In genomic region chr15:88752956-88753355, GRCh38 we compare ENCODE assay signal across 30 cellular contexts. TPM values are rescaled to one million over a fixed set of nuclear protein-coding genes. Genes with fewer than 3 reads are reported as not detected.
"Had no signal": no experiment of that assay in that cellular context is flagged by ENCODE, and none has a peak within 500 bp of the region (broad histone marks: within the 10 kb centered on the region; RNA-seq: fewer than 3 reads in every experiment).

No MANE protein-coding gene starts in this region.

- H3K4me3 Mint-ChIP-seq: activated CD4-positive, alpha-beta memory T cell treated with anti-CD3 and anti-CD28 coated beads for 36 hours; activated CD4-positive, alpha-beta T cell treated with anti-CD3 and anti-CD28 coated beads, Interleukin-2, amount 10 ng/mL, durations not matched to agents 24 days and 14 days; activated naive CD4-positive, alpha-beta T cell treated with anti-CD3 and anti-CD28 coated beads, Interleukin-2, amount 10 ng/mL, durations not matched to agents 7 days and 5 days; activated naive CD8-positive, alpha-beta T cell treated with anti-CD3 and anti-CD28 coated beads, Interleukin-2, amount 10 ng/mL, durations not matched to agents 7 days and 5 days; activated T-cell treated with anti-CD3 and anti-CD28 coated beads, Interleukin-2, amount 50 U/mL, for 24 hours; brain; effector memory CD8-positive, alpha-beta T cell; naive thymus-derived CD8-positive, alpha-beta T cell; neural crest cell had no signal

- H3K9me3 Mint-ChIP-seq: activated CD4-positive, alpha-beta memory T cell treated with anti-CD3 and anti-CD28 coated beads for 36 hours; activated CD4-positive, alpha-beta T cell treated with anti-CD3 and anti-CD28 coated beads, Interleukin-2, amount 10 ng/mL, durations not matched to agents 24 days and 14 days; activated naive CD4-positive, alpha-beta T cell treated with anti-CD3 and anti-CD28 coated beads, Interleukin-2, amount 10 ng/mL, durations not matched to agents 7 days and 5 days; activated naive CD8-positive, alpha-beta T cell treated with anti-CD3 and anti-CD28 coated beads, Interleukin-2, amount 10 ng/mL, durations not matched to agents 7 days and 5 days; activated T-cell treated with anti-CD3 and anti-CD28 coated beads, Interleukin-2, amount 50 U/mL, for 24 hours; effector memory CD8-positive, alpha-beta T cell had no signal

- H3K4me1 Mint-ChIP-seq: activated CD4-positive, alpha-beta T cell treated with anti-CD3 and anti-CD28 coated beads, Interleukin-2, amount 10 ng/mL, durations not matched to agents 24 days and 14 days; activated naive CD4-positive, alpha-beta T cell treated with anti-CD3 and anti-CD28 coated beads, Interleukin-2, amount 10 ng/mL, durations not matched to agents 7 days and 5 days; activated naive CD8-positive, alpha-beta T cell treated with anti-CD3 and anti-CD28 coated beads, Interleukin-2, amount 10 ng/mL, durations not matched to agents 7 days and 5 days; brain; neural crest cell had no signal

- H3K27ac Mint-ChIP-seq: activated CD4-positive, alpha-beta memory T cell treated with anti-CD3 and anti-CD28 coated beads for 36 hours; activated CD4-positive, alpha-beta T cell treated with anti-CD3 and anti-CD28 coated beads, Interleukin-2, amount 10 ng/mL, durations not matched to agents 24 days and 14 days; activated naive CD4-positive, alpha-beta T cell treated with anti-CD3 and anti-CD28 coated beads, Interleukin-2, amount 10 ng/mL, durations not matched to agents 7 days and 5 days; activated naive CD8-positive, alpha-beta T cell treated with anti-CD3 and anti-CD28 coated beads, Interleukin-2, amount 10 ng/mL, durations not matched to agents 7 days and 5 days; activated T-cell treated with anti-CD3 and anti-CD28 coated beads, Interleukin-2, amount 50 U/mL, for 24 hours; brain; effector memory CD8-positive, alpha-beta T cell; naive thymus-derived CD8-positive, alpha-beta T cell had no signal

- FAIRE-seq: pancreas, TTC549 had no signal

- DNase-seq: activated CD4-positive, alpha-beta memory T cell treated with anti-CD3 and anti-CD28 coated beads for 36 hours; activated CD4-positive, alpha-beta T cell treated with anti-CD3 and anti-CD28 coated beads, Interleukin-2, amount 10 ng/mL, durations not matched to agents 24 days and 14 days; activated CD8-positive, alpha-beta memory T cell treated with anti-CD3 and anti-CD28 coated beads, Interleukin-2, amount 50 U/mL, for 48 hours; activated gamma-delta T cell; activated naive CD4-positive, alpha-beta T cell treated with anti-CD3 and anti-CD28 coated beads, Interleukin-2, amount 10 ng/mL, durations not matched to agents 7 days and 5 days; activated naive CD8-positive, alpha-beta T cell treated with anti-CD3 and anti-CD28 coated beads, Interleukin-2, amount 10 ng/mL, durations not matched to agents 7 days and 5 days; activated T-cell treated with anti-CD3 and anti-CD28 coated beads, Interleukin-2, amount 50 U/mL, for 24 hours; cerebellar nuclear complex; dorsolateral prefrontal cortex; effector memory CD8-positive, alpha-beta T cell; erythroblast; heart left ventricle; lower lobe of right lung; mesenchymal stem cell; naive thymus-derived CD8-positive, alpha-beta T cell; nucleus accumbens; pancreas; retina; stimulated activated CD4-positive, alpha-beta T cell treated with anti-CD3 and anti-CD28 coated beads, Interleukin-15, amount 100 ng/mL, for 24 hours; stimulated activated CD4-positive, alpha-beta T cell treated with anti-CD3 and anti-CD28 coated beads, Interleukin-2, amount 100 ng/mL, for 24 hours; stimulated activated naive CD8-positive, alpha-beta T cell treated with anti-CD3 and anti-CD28 coated beads, Interleukin-15, Interleukin-2, amounts not matched to agents 100 U/mL and 50 U/mL, for 24 hours; T-helper 9 cell; testis; transverse colon had no signal

- H3K36me3 Mint-ChIP-seq: activated CD4-positive, alpha-beta memory T cell treated with anti-CD3 and anti-CD28 coated beads for 36 hours; activated naive CD4-positive, alpha-beta T cell treated with anti-CD3 and anti-CD28 coated beads, Interleukin-2, amount 10 ng/mL, durations not matched to agents 7 days and 5 days; activated naive CD8-positive, alpha-beta T cell treated with anti-CD3 and anti-CD28 coated beads, Interleukin-2, amount 10 ng/mL, durations not matched to agents 7 days and 5 days; brain; naive thymus-derived CD8-positive, alpha-beta T cell had no signal

RNA-seq across cellular contexts. Expression of gene ACAN, which starts 50.3 kb away (rescaled TPM):
- total RNA-seq: activated CD4-positive, alpha-beta memory T cell treated with anti-CD3 and anti-CD28 coated beads for 36 hours; activated CD4-positive, alpha-beta T cell treated with anti-CD3 and anti-CD28 coated beads, Interleukin-2, amount 10 ng/mL, durations not matched to agents 24 days and 14 days; activated naive CD8-positive, alpha-beta T cell treated with anti-CD3 and anti-CD28 coated beads, Interleukin-2, amount 10 ng/mL, durations not matched to agents 7 days and 5 days; fibroblast of villous mesenchyme; left lobe of liver; naive thymus-derived CD8-positive, alpha-beta T cell; smooth muscle cell had no signal
